Comparison of ENCODE assay signal across 17 cellular contexts in genomic region chr9:27349681-27350080, GRCh38. TPM values are rescaled to one million over a fixed set of nuclear protein-coding genes. Genes with fewer than 3 reads are reported as not detected.
"Had no signal": no experiment of that assay in that cellular context is flagged by ENCODE, and none has a peak within 500 bp of the region (broad histone marks: within the 10 kb centered on the region; RNA-seq: fewer than 3 reads in every experiment).

No MANE protein-coding gene starts in this region.

- H3K27ac ChIP-seq: left lung, parathyroid adenoma had no signal

- H3K27me3 ChIP-seq: heart right ventricle, left lung had no signal

- ATAC-seq: activated CD8-positive, alpha-beta memory T cell treated with anti-CD3 and anti-CD28 coated beads, Interleukin-2, amount 10 ng/mL, durations not matched to agents 7 days and 5 days; activated T-cell treated with anti-CD3 and anti-CD28 coated beads, Interleukin-2, amount 50 U/mL, for 4 hours; heart right ventricle; left lung had no signal

- DNase-seq: activated CD4-positive, alpha-beta T cell treated with anti-CD3 and anti-CD28 coated beads for 1 hour; activated CD4-positive, alpha-beta T cell treated with anti-CD3 and anti-CD28 coated beads, Interleukin-2, amount 50 U/mL, for 48 hours; activated CD8-positive, alpha-beta memory T cell treated with anti-CD3 and anti-CD28 coated beads, Interleukin-2, amount 10 ng/mL, durations not matched to agents 7 days and 5 days; activated gamma-delta T cell; activated T-cell treated with anti-CD3 and anti-CD28 coated beads, Interleukin-2, amount 50 U/mL, for 4 hours; amygdala; heart right ventricle; left lung; retina; stimulated activated CD4-positive, alpha-beta T cell treated with anti-CD3 and anti-CD28 coated beads, Interleukin-15, amount 100 ng/mL, for 24 hours; stimulated activated CD4-positive, alpha-beta T cell treated with anti-CD3 and anti-CD28 coated beads, Interleukin-4, amount 100 ng/mL, for 24 hours; trophoblast cell had no signal

RNA-seq across cellular contexts. Expression of gene EQTN, which starts 52.7 kb away (rescaled TPM):
- total RNA-seq: activated CD8-positive, alpha-beta memory T cell treated with anti-CD3 and anti-CD28 coated beads, Interleukin-2, amount 10 ng/mL, durations not matched to agents 7 days and 5 days; activated T-cell treated with anti-CD3 and anti-CD28 coated beads, Interleukin-2, amount 50 U/mL, for 4 hours; endothelial cell of umbilical vein; heart right ventricle; mesenteric fat pad; myocyte; skeletal muscle tissue had no signal
- polyA plus RNA-seq: endothelial cell of umbilical vein, heart right ventricle had no signal
